In the genomic region with DNA sequence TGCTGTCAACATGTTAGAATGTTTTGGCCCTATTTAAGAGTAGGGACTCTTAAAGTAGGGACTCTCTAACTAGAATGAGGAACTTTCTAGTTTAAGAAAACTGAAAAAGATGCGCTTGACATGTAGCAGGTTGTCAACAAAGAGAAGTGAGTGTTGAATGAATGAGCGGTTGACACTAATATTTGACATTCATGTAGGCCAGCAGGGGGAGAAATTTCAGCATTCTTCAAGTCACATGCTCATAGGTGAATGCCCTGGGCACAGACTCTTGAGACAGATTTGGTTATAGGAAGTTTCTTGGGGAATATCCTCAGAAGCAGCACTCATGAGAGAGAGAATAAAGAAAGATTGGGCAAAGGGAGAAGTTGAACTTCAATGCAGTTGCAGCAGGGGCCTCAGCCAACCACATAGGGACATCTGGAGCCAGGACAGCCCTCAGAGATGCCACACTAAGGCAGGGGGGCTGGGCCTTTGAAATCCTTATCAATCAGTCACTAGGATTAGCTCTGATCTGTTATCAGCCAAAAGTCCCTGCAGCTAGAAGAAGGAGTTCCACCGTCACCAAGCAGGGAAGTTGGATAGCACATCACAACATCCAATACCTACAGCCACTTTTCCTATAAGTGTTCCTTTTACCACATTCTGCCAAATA, we compare ENCODE assay signal across 8 cellular contexts.
DNase-seq lines count a peak whose midpoint lies in the region; ATAC-seq and TF ChIP-seq lines count a peak whose summit lies in the region.

No MANE protein-coding gene starts in this region.

- H3K9me3 ChIP-seq in endodermal cell (ENCODE audit: control insufficient read depth, low read length): peaks cover 35% of the 10 kb centered on the region

- H3K27me3 Mint-ChIP-seq in endodermal cell (ENCODE audit: insufficient read depth): peaks cover 1% of the 10 kb centered on the region

- H3K36me3 ChIP-seq in endodermal cell (ENCODE audit: control insufficient read depth, insufficient read depth, low read length): no peaks in the 10 kb centered on the region

- peaks cover 5% of the 10 kb centered on the region for H3K4me1 Mint-ChIP-seq in endodermal cell

- H3K27me3 ChIP-seq in endodermal cell (ENCODE audit: control insufficient read depth, insufficient read depth, low read length, poor library complexity, severe bottlenecking): no peaks in the 10 kb centered on the region

- 33 to 50% methylated on average over 2 to 3 of the region's 3 CpGs for WGBS in endodermal cell (ENCODE audit: insufficient coverage in 1 of 2, insufficient read length in 1 of 2), 2 experiments

- H3K4me3 Mint-ChIP-seq in endodermal cell: no peak overlapping the region

- peak; percentile 88 for ATAC-seq in GM21390 (IDR thresholded peaks at IDR 0.05; ENCODE audit: unreplicated experiment)
- ATAC-seq in HG03565 (IDR thresholded peaks at IDR 0.05; ENCODE audit: unreplicated experiment): peak; percentile 85

- H3K27ac Mint-ChIP-seq in endodermal cell: no peak overlapping the region

- in situ Hi-C loops in G401 (cut with HindIII; ENCODE audit: low sequenced_read_pairs): no loop called here

- no peak overlapping the region for H3K4me3 ChIP-seq in endodermal cell (ENCODE audit: low read length)

- peaks cover 3% of the 10 kb centered on the region for H3K36me3 Mint-ChIP-seq in endodermal cell (ENCODE audit: low read depth)

- H3K27ac ChIP-seq in endodermal cell (ENCODE audit: low read depth, low read length): no peak overlapping the region

- H3K9me3 Mint-ChIP-seq in endodermal cell: peaks cover 47% of the 10 kb centered on the region

- peak; percentile 71 for TF ChIP-seq CTCF in endodermal cell (conservative IDR thresholded peaks at IDR 0.05)

- no peak overlapping the region for H3K9ac ChIP-seq in endodermal cell (ENCODE audit: extremely low read depth, low read length, poor library complexity, severe bottlenecking)

- peak; percentile 2 for DNase-seq in G401 (ENCODE audit: low spot score)
- peak; percentile 70 for DNase-seq in endodermal cell
- DNase-seq in putamen (ENCODE audit: low spot score): no peak
- no peak for DNase-seq in activated naive CD4-positive, alpha-beta T cell treated with Interleukin-2 at 50 U/mL for 16 hours
- DNase-seq in hepatic stellate cell (ENCODE audit: low spot score): no peak
- no peak for DNase-seq in AG08396 (ENCODE audit: low spot score)

- no peaks in the 10 kb centered on the region for H3K4me1 ChIP-seq in endodermal cell (ENCODE audit: control insufficient read depth, insufficient read depth, low read length)

Comparison
In these comparisons a context has a peak if more than half of its experiments do, and no peak if none do; other contexts are left out.
1. DNase-seq: peak in G401 (single experiment) and endodermal cell (single experiment); none in putamen (single experiment), activated naive CD4-positive, alpha-beta T cell treated with Interleukin-2 at 50 U/mL for 16 hours (single experiment), hepatic stellate cell (single experiment) and AG08396 (single experiment).